Comparison of ENCODE assay signal across 21 cellular contexts in genomic region chr12:119301367-119301766, GRCh38. TPM values are rescaled to one million over a fixed set of nuclear protein-coding genes. Genes with fewer than 3 reads are reported as not detected.
DNase-seq lines count a peak whose midpoint lies in the region; ATAC-seq and TF ChIP-seq lines count a peak whose summit lies in the region.
"Had no signal": no experiment of that assay in that cellular context is flagged by ENCODE, and none has a peak within 500 bp of the region (broad histone marks: within the 10 kb centered on the region; RNA-seq: fewer than 3 reads in every experiment).

No MANE protein-coding gene starts in this region.

- H3K4me1 ChIP-seq in left ventricle myocardium inferior (peaks cover 10% of the 10 kb centered on the region), GM23338 (ENCODE audit: insufficient read depth) (no peaks in the 10 kb centered on the region; the same call in 1 of the 2 replicates)

- no peaks in the 10 kb centered on the region for H3K79me2 ChIP-seq in GM23338 (replicated peaks; ENCODE audit: insufficient read depth)

- H3K4me2 ChIP-seq in GM23338, result no peak overlapping the region

- H3K27ac ChIP-seq in left ventricle myocardium inferior (replicated peaks), result no peak overlapping the region
- H3K27ac ChIP-seq in GM23338 (ENCODE audit: low read depth), result no peak overlapping the region
- peak overlapping the region; percentile 88 for H3K27ac ChIP-seq in WERI-Rb-1

- H3K9me2 ChIP-seq in GM23338 (ENCODE audit: insufficient read depth), result no peaks in the 10 kb centered on the region

- H3K4me3 Mint-ChIP-seq in GM23338, result no peak overlapping the region

- H3K4me1 Mint-ChIP-seq in GM23338, result peaks cover 5% of the 10 kb centered on the region; the same call in 2 of the 3 replicates

- no peak for TF ChIP-seq CTCF in left ventricle myocardium inferior (IDR thresholded peaks at IDR 0.05; ENCODE audit: borderline replicate concordance)
- TF ChIP-seq CTCF in GM23338 (conservative IDR thresholded peaks at IDR 0.05; ENCODE audit: low read depth in 2 of 2), result no peak; a peak in 1 of 4 replicates
- TF ChIP-seq CTCF in WERI-Rb-1 (IDR thresholded peaks at IDR 0.05; ENCODE audit: low read depth, low read length), result no peak

- no peaks in the 10 kb centered on the region for H3K9me3 Mint-ChIP-seq in GM23338

- H3K27ac Mint-ChIP-seq in GM23338, result no peak overlapping the region

- DNase-seq in Right ventricle myocardium superior, result no peak
- no peak for DNase-seq in left ventricle myocardium inferior
- DNase-seq in GM23338 (ENCODE audit: low spot score), result no peak
- peak; percentile 18 for DNase-seq in NCI-H446 treated with DMSO at 0.1 percent for 48 hours (lab: John Stamatoyannopoulos, UW)
- no peak for DNase-seq in WERI-Rb-1
- no peak for DNase-seq in NCI-H1048 (lab: John Stamatoyannopoulos, UW)
- no peak for DNase-seq in DMS153 (lab: John Stamatoyannopoulos, UW)
- DNase-seq: C1 segment of cervical spinal cord, DND-41, HCEC 1CT, IMR-90, NCI-H1694 treated with DMSO at 0.1 percent for 48 hours, NCI-H2107, NCI-H510A treated with DMSO at 0.1 percent for 48 hours, NCI-H774, SHP77, T-helper 1 cell had no signal

- H3K9me3 ChIP-seq in left ventricle myocardium inferior (replicated peaks) (no peaks in the 10 kb centered on the region), WERI-Rb-1 (ENCODE audit: severe bottlenecking) (peaks cover 5% of the 10 kb centered on the region)

- ATAC-seq in Right ventricle myocardium superior (ENCODE audit: poor library complexity), result peak; percentile 71
- no peak for ATAC-seq in GM23338
- no peak for ATAC-seq in HG03442 (IDR thresholded peaks at IDR 0.05; ENCODE audit: unreplicated experiment)
- ATAC-seq: Panc1 had no signal

- no peak overlapping the region for H3K4me3 ChIP-seq in left ventricle myocardium inferior
- no peak overlapping the region for H3K4me3 ChIP-seq in GM23338
- H3K4me3 ChIP-seq in WERI-Rb-1 (ENCODE audit: low read depth, low read length), result no peak overlapping the region

- H3K36me3 Mint-ChIP-seq in GM23338 (ENCODE audit: low read depth), result no peaks in the 10 kb centered on the region

- intact Hi-C loops in Right ventricle myocardium superior (cut with DNase I), result no loop called here
- intact Hi-C loops in left ventricle myocardium inferior (cut with micrococcal nuclease), result no loop called here

- H3F3A ChIP-seq in GM23338 (replicated peaks; ENCODE audit: low read depth), result no peaks in the 10 kb centered on the region

- H2AFZ ChIP-seq in GM23338, result peak overlapping the region; percentile 4; the same call in 1 of the 2 replicates

- H4K20me1 ChIP-seq in GM23338 (replicated peaks; ENCODE audit: insufficient read depth), result no peaks in the 10 kb centered on the region

- H3K36me3 ChIP-seq in left ventricle myocardium inferior (no peaks in the 10 kb centered on the region), GM23338 (ENCODE audit: insufficient read depth) (no peaks in the 10 kb centered on the region), WERI-Rb-1 (no peaks in the 10 kb centered on the region)

- no peaks in the 10 kb centered on the region for H3K27me3 ChIP-seq in left ventricle myocardium inferior (ENCODE audit: low read depth)
- H3K27me3 ChIP-seq in GM23338 (ENCODE audit: insufficient read depth), result no peaks in the 10 kb centered on the region
- H3K27me3 ChIP-seq in WERI-Rb-1 (ENCODE audit: insufficient read depth, low read depth, severe bottlenecking), result no peaks in the 10 kb centered on the region

- peaks cover 8% of the 10 kb centered on the region for H3K27me3 Mint-ChIP-seq in GM23338 (ENCODE audit: insufficient read depth, low read depth, poor library complexity)

TF ChIP-seq in GM23338, 12 proteins besides CTCF, POLR2A, EP300 and RAD21:
- TF ChIP-seq REST (IDR thresholded peaks at IDR 0.05; ENCODE audit: unreplicated experiment), result no peak
- TF ChIP-seq ZNF331 (CRISPR knock-in tag; IDR thresholded peaks at IDR 0.05; ENCODE audit: low read depth), result no peak
TF ChIP-seq in GM23338: peak in this region for 0.

RNA-seq across cellular contexts. Expression of gene CCDC60, which starts 33.2 kb away (rescaled TPM):
- total RNA-seq in Right ventricle myocardium superior, result not detected
- total RNA-seq in left ventricle myocardium inferior, result not detected
- total RNA-seq in GM23338 (2014; rRNA removed; shearing (Covaris generic)), result not detected in 2 replicates
- 0.53 TPM in 1 of 2 replicates, not detected in the other for polyA plus RNA-seq in GM23338 (2016; fragmentation: Nextera tagmentation; extraction: Ambion mirVana)
- total RNA-seq: G401, IMR-90, M059J had no signal
- polyA plus RNA-seq: IMR-90 had no signal
